In the genomic region with DNA sequence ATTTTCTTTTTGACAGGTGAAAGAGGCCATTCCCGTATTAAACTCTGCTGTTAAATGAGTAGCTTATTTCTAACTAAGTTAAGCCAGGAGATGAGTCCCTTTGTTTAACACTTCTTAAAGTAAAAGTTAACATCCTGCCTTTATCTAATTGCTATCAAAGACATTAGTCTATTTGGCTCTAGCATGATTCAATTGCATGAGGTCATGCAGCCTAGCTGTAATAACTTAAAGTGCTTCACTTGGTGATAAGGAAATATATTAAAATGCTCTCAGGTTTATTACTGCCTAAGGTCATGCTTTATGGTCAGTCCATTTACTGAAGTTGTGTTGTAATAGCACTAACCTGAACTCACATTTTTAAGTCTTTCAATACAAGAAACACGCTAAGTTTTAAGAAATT, we compare ENCODE assay signal across 15 cellular contexts.
"Had no signal": no experiment of that assay in that cellular context is flagged by ENCODE, and none has a peak within 500 bp of the region (broad histone marks: within the 10 kb centered on the region; RNA-seq: fewer than 3 reads in every experiment).

No MANE protein-coding gene starts in this region.

- DNase-seq: activated CD4-positive, alpha-beta T cell treated with anti-CD3 and anti-CD28 coated beads for 36 hours; activated CD8-positive, alpha-beta memory T cell treated with anti-CD3 and anti-CD28 coated beads, Interleukin-2, amount 50 U/mL, for 48 hours; activated CD8-positive, alpha-beta T cell treated with anti-CD3 and anti-CD28 coated beads for 36 hours; activated naive CD4-positive, alpha-beta T cell; effector CD8-positive, alpha-beta T cell; erythroblast; heart left ventricle; left ventricle myocardium superior; mesenchymal stem cell; ovary; stimulated activated CD4-positive, alpha-beta T cell treated with anti-CD3 and anti-CD28 coated beads, Interleukin-2, amount 100 ng/mL, for 48 hours; stimulated activated naive CD4-positive, alpha-beta T cell treated with Interleukin-2 at 50 U/mL for 16 hours; T1000; trophoblast cell had no signal

- ATAC-seq: activated CD4-positive, alpha-beta T cell treated with anti-CD3 and anti-CD28 coated beads for 36 hours; activated CD8-positive, alpha-beta T cell treated with anti-CD3 and anti-CD28 coated beads for 36 hours; heart left ventricle; left ventricle myocardium superior had no signal

- FAIRE-seq: islet of Langerhans had no signal
